1 cellular context compared by ENCODE assay signal in the genomic region with DNA sequence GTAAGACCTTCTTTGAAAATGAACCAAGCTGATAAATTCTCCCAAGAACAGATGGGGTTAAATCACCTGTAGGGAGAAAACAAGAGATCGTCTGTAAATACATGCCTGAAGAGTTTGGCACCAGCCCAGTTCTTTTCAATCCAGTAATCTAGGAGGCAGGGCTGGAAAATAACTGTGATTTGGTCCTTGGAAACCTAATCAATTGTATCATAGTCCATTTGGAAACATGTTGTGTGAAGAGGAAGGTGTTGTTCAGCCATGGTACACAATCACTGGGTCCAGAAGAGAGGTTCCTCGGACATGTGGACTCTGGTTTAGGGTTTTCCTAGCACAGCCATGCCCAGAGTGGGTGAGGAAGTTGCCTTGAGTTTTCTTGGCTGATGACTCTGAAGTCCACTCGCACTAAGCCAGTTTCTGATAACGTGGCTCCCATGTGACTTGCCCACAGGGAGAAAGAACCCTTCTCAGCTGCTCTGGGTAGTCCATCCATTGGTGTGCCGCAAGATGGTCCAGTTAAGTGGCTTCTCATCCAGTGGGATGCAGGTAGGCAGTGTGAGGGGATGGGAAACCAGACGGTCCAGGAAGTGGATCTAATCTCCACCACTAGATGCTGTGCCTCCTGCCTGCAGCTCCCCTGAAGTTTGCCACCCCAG.
A peak's percentile ranks its signal among the peaks of the same experiment; 100 is the strongest.
TF ChIP-seq lines count a peak whose summit lies in the region.

No MANE protein-coding gene starts in this region.

TF ChIP-seq in liver, 16 proteins besides CTCF, POLR2A, EP300 and RAD21 (continued from another document):
- TF ChIP-seq, protein P1, sequence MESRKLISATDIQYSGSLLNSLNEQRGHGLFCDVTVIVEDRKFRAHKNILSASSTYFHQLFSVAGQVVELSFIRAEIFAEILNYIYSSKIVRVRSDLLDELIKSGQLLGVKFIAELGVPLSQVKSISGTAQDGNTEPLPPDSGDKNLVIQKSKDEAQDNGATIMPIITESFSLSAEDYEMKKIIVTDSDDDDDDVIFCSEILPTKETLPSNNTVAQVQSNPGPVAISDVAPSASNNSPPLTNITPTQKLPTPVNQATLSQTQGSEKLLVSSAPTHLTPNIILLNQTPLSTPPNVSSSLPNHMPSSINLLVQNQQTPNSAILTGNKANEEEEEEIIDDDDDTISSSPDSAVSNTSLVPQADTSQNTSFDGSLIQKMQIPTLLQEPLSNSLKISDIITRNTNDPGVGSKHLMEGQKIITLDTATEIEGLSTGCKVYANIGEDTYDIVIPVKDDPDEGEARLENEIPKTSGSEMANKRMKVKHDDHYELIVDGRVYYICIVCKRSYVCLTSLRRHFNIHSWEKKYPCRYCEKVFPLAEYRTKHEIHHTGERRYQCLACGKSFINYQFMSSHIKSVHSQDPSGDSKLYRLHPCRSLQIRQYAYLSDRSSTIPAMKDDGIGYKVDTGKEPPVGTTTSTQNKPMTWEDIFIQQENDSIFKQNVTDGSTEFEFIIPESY (IDR thresholded peaks at IDR 0.05), result peak; percentile 90
- peak; percentile 41 to 68 for TF ChIP-seq JUND (IDR thresholded peaks at IDR 0.05)
- peak; percentile 53 for TF ChIP-seq FOXA1 (IDR thresholded peaks at IDR 0.05)
- TF ChIP-seq HNF4A (conservative IDR thresholded peaks at IDR 0.05), result peak; percentile 95 to 96
- no peak for TF ChIP-seq TAF1 (conservative IDR thresholded peaks at IDR 0.05)
- TF ChIP-seq NR2F2 (IDR thresholded peaks at IDR 0.05), result no peak
- TF ChIP-seq, protein P2, sequence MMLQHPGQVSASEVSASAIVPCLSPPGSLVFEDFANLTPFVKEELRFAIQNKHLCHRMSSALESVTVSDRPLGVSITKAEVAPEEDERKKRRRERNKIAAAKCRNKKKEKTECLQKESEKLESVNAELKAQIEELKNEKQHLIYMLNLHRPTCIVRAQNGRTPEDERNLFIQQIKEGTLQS (IDR thresholded peaks at IDR 0.05), result peak; percentile 28
- TF ChIP-seq, protein P3, sequence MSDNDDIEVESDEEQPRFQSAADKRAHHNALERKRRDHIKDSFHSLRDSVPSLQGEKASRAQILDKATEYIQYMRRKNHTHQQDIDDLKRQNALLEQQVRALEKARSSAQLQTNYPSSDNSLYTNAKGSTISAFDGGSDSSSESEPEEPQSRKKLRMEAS (IDR thresholded peaks at IDR 0.05), result peak; percentile 97
- TF ChIP-seq, protein P4, sequence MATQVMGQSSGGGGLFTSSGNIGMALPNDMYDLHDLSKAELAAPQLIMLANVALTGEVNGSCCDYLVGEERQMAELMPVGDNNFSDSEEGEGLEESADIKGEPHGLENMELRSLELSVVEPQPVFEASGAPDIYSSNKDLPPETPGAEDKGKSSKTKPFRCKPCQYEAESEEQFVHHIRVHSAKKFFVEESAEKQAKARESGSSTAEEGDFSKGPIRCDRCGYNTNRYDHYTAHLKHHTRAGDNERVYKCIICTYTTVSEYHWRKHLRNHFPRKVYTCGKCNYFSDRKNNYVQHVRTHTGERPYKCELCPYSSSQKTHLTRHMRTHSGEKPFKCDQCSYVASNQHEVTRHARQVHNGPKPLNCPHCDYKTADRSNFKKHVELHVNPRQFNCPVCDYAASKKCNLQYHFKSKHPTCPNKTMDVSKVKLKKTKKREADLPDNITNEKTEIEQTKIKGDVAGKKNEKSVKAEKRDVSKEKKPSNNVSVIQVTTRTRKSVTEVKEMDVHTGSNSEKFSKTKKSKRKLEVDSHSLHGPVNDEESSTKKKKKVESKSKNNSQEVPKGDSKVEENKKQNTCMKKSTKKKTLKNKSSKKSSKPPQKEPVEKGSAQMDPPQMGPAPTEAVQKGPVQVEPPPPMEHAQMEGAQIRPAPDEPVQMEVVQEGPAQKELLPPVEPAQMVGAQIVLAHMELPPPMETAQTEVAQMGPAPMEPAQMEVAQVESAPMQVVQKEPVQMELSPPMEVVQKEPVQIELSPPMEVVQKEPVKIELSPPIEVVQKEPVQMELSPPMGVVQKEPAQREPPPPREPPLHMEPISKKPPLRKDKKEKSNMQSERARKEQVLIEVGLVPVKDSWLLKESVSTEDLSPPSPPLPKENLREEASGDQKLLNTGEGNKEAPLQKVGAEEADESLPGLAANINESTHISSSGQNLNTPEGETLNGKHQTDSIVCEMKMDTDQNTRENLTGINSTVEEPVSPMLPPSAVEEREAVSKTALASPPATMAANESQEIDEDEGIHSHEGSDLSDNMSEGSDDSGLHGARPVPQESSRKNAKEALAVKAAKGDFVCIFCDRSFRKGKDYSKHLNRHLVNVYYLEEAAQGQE (IDR thresholded peaks at IDR 0.05), result no peak
- TF ChIP-seq HNF4G (IDR thresholded peaks at IDR 0.05), result peak; percentile 85
